25 cellular contexts compared by ENCODE assay signal in the genomic region with DNA sequence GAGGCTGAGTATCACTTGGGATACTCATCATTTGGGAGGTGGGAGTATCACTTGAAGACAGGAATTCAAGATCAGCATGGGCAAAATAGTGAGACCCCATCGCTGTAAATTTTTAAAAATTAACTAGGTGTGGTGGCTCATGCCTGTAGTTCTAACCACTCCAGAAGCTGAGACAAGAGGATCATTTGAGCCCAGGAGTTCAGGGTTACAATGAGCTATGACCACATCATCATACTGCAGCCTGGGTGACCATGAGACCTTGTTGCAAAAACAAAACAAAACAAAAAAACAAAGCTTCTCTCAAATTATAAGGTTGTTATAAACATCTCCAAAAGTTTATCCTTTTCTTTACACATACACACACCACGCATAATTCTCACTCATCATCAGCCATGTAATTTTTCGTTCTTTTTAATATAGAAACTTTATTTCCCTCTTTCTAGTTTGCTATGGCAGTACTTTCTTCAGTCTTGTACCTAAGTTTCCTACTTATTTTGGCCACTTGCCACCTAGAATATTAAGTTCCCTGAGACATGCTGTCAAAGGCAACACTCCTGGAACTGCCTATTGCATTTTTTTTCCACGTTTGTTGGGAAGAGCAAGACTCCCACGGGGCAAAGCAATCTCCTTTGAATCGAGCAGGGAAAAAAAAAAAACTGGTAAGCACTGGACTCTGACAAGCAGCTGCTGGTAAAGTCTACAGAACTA. TPM values are rescaled to one million over a fixed set of nuclear protein-coding genes. Genes with fewer than 3 reads are reported as not detected.
DNase-seq lines count a peak whose midpoint lies in the region; ATAC-seq and TF ChIP-seq lines count a peak whose summit lies in the region.
"Had no signal": no experiment of that assay in that cellular context is flagged by ENCODE, and none has a peak within 500 bp of the region (broad histone marks: within the 10 kb centered on the region; RNA-seq: fewer than 3 reads in every experiment).

No MANE protein-coding gene starts in this region.

- no peak overlapping the region for H3K27ac Mint-ChIP-seq in T-cell
- H3K27ac Mint-ChIP-seq: activated CD4-positive, alpha-beta memory T cell treated with anti-CD3 and anti-CD28 coated beads for 36 hours; activated naive CD4-positive, alpha-beta T cell treated with anti-CD3 and anti-CD28 coated beads, Interleukin-2, amount 10 ng/mL, durations not matched to agents 7 days and 5 days; activated T-cell treated with anti-CD3 and anti-CD28 coated beads, Interleukin-2, amount 50 U/mL, for 24 hours; B cell; dendritic cell treated with granulocyte-macrophage colony-stimulating factor and Interleukin-4, amounts not matched to agents 40 ng/mL and 50 ng/mL, for 4 days; HFFc6 had no signal

- CTCF ChIA-PET in HEK293 (lab: Yijun Ruan, JAX) = no interaction called here
- CTCF ChIA-PET in T-cell (lab: Charles Lee) = interaction anchor here in 1 of 2 donors (0.6 kb wide), 2 partner anchors 41 to 782 kb away, joined by 3 to 4 read pairs; no protein-coding TSS in a partner anchor

- no peak overlapping the region for H3K4me3 Mint-ChIP-seq in T-cell
- H3K4me3 Mint-ChIP-seq: activated CD4-positive, alpha-beta memory T cell treated with anti-CD3 and anti-CD28 coated beads for 36 hours; activated naive CD4-positive, alpha-beta T cell treated with anti-CD3 and anti-CD28 coated beads, Interleukin-2, amount 10 ng/mL, durations not matched to agents 7 days and 5 days; activated T-cell treated with anti-CD3 and anti-CD28 coated beads, Interleukin-2, amount 50 U/mL, for 24 hours; B cell; dendritic cell treated with granulocyte-macrophage colony-stimulating factor and Interleukin-4, amounts not matched to agents 40 ng/mL and 50 ng/mL, for 4 days; HFFc6 had no signal

- H3K27ac ChIP-seq in HEK293 (ENCODE audit: extremely low read depth, low read depth, low read length) (no peak overlapping the region), parathyroid adenoma (peak overlapping the region; percentile 34)
- H3K27ac ChIP-seq: epithelial cell of prostate, gastroesophageal sphincter, left lung, ovary, spleen had no signal

- H3K9ac ChIP-seq in adipocyte (ENCODE audit: low read length) = no peak overlapping the region
- H3K9ac ChIP-seq in parathyroid adenoma = no peak overlapping the region

- H2AFZ ChIP-seq in parathyroid adenoma = peak overlapping the region; percentile 64

- no peak overlapping the region for H3K4me2 ChIP-seq in parathyroid adenoma (ENCODE audit: low read length)

- no peak for TF ChIP-seq CTCF in HEK293 (tag by site-specific recombination; IDR thresholded peaks at IDR 0.05)
- no peak for TF ChIP-seq CTCF in parathyroid adenoma (IDR thresholded peaks at IDR 0.05)

- H3K4me1 ChIP-seq in HEK293 (ENCODE audit: control insufficient read depth, insufficient read depth, low read length) (peaks cover 9% of the 10 kb centered on the region), adipocyte (ENCODE audit: control insufficient read depth, insufficient read depth, low read length) (peaks cover 8% of the 10 kb centered on the region), parathyroid adenoma (peaks cover 5% of the 10 kb centered on the region)
- H3K4me1 ChIP-seq: gastroesophageal sphincter, left lung, spleen had no signal

- no peak for ATAC-seq in HG03378 (IDR thresholded peaks at IDR 0.05; ENCODE audit: unreplicated experiment)
- ATAC-seq in T-cell (replicated peaks in 1 of 4) = no peak
- ATAC-seq: gastroesophageal sphincter, left lung, Right ventricle myocardium inferior had no signal

- H3K36me3 ChIP-seq in HEK293 (ENCODE audit: control insufficient read depth in 2 of 2, insufficient read depth in 1 of 2, low read length in 2 of 2) (no peaks in the 10 kb centered on the region), adipocyte (ENCODE audit: control insufficient read depth, insufficient read depth, low read length, severe bottlenecking) (no peaks in the 10 kb centered on the region), parathyroid adenoma (ENCODE audit: control insufficient read depth, insufficient read depth, low read length) (no peaks in the 10 kb centered on the region)
- H3K36me3 ChIP-seq: gastroesophageal sphincter, left lung, ovary, spleen had no signal

- DNase-seq in adipocyte (ENCODE audit: low read depth) = peak; percentile 5
- peak; percentile 11 for DNase-seq in islet precursor cell
- no peak for DNase-seq in T-cell
- DNase-seq in NOMO-1 treated with dmso at 0.1 percent for 144 hours (lab: John Stamatoyannopoulos, UW; ENCODE audit: unreplicated experiment) = no peak
- DNase-seq in GM03348 (ENCODE audit: low spot score) = no peak
- DNase-seq: activated CD4-positive, alpha-beta memory T cell treated with anti-CD3 and anti-CD28 coated beads for 36 hours; activated naive CD4-positive, alpha-beta T cell treated with anti-CD3 and anti-CD28 coated beads, Interleukin-2, amount 10 ng/mL, durations not matched to agents 7 days and 5 days; activated T-cell treated with anti-CD3 and anti-CD28 coated beads, Interleukin-2, amount 50 U/mL, for 24 hours; GDM1; HFFc6; left lung; NCI-H1694 treated with DMSO at 0.1 percent for 48 hours; NCI-H524; ovary; spleen; T-helper 2 cell had no signal

- H3K4me1 Mint-ChIP-seq in T-cell = no peaks in the 10 kb centered on the region
- H3K4me1 Mint-ChIP-seq: activated naive CD4-positive, alpha-beta T cell treated with anti-CD3 and anti-CD28 coated beads, Interleukin-2, amount 10 ng/mL, durations not matched to agents 7 days and 5 days; B cell had no signal

- H3K79me2 ChIP-seq in parathyroid adenoma = no peaks in the 10 kb centered on the region

- H3K27me3 Mint-ChIP-seq in T-cell = peaks cover 12 to 18% of the 10 kb centered on the region in 2 donors

- POLR2A ChIA-PET in HEK293 (lab: Yijun Ruan, JAX) (no interaction called here), T-cell (lab: Charles Lee) (no interaction called here)

- no peaks in the 10 kb centered on the region for H3K9me3 Mint-ChIP-seq in T-cell
- H3K9me3 Mint-ChIP-seq: activated CD4-positive, alpha-beta memory T cell treated with anti-CD3 and anti-CD28 coated beads for 36 hours; activated naive CD4-positive, alpha-beta T cell treated with anti-CD3 and anti-CD28 coated beads, Interleukin-2, amount 10 ng/mL, durations not matched to agents 7 days and 5 days; activated T-cell treated with anti-CD3 and anti-CD28 coated beads, Interleukin-2, amount 50 U/mL, for 24 hours; dendritic cell treated with granulocyte-macrophage colony-stimulating factor and Interleukin-4, amounts not matched to agents 40 ng/mL and 50 ng/mL, for 4 days; HFFc6 had no signal

- no peaks in the 10 kb centered on the region for H3K9me3 ChIP-seq in HEK293 (ENCODE audit: control insufficient read depth, insufficient read depth, low read depth, low read length)
- H3K9me3 ChIP-seq in adipocyte (ENCODE audit: control insufficient read depth, low read length) = no peaks in the 10 kb centered on the region
- H3K9me3 ChIP-seq in parathyroid adenoma (ENCODE audit: control insufficient read depth, low read length) = no peaks in the 10 kb centered on the region
- H3K9me3 ChIP-seq: gastroesophageal sphincter, left lung, ovary, spleen had no signal

- H3K4me3 ChIP-seq in HEK293 (ENCODE audit: low read depth, low read length) (no peak overlapping the region), adipocyte (ENCODE audit: low read length) (no peak overlapping the region), parathyroid adenoma (ENCODE audit: low read depth, low read length) (no peak overlapping the region)
- H3K4me3 ChIP-seq: gastroesophageal sphincter, left lung, ovary, spleen had no signal

- no peaks in the 10 kb centered on the region for H3K36me3 Mint-ChIP-seq in T-cell
- H3K36me3 Mint-ChIP-seq: activated CD4-positive, alpha-beta memory T cell treated with anti-CD3 and anti-CD28 coated beads for 36 hours; activated naive CD4-positive, alpha-beta T cell treated with anti-CD3 and anti-CD28 coated beads, Interleukin-2, amount 10 ng/mL, durations not matched to agents 7 days and 5 days had no signal

- no peaks in the 10 kb centered on the region for H3K27me3 ChIP-seq in adipocyte (replicated peaks; ENCODE audit: control insufficient read depth, insufficient read depth, low read length)
- no peaks in the 10 kb centered on the region for H3K27me3 ChIP-seq in parathyroid adenoma (ENCODE audit: control insufficient read depth, insufficient read depth, low read length)
- H3K27me3 ChIP-seq: gastroesophageal sphincter, ovary had no signal

TF ChIP-seq in HEK293, 187 proteins besides CTCF, POLR2A, EP300 and RAD21:
- TF ChIP-seq ZNF561 (tag by site-specific recombination; IDR thresholded peaks at IDR 0.05; ENCODE audit: borderline replicate concordance) = no peak
- TF ChIP-seq ZNF121 (tag by site-specific recombination; IDR thresholded peaks at IDR 0.05) = 0 out of 2 replicates have a peak, but pooled peaks have one; percentile 31
- peak; percentile 50 for TF ChIP-seq ZNF341 (tag by site-specific recombination; IDR thresholded peaks at IDR 0.05; ENCODE audit: low read depth)

RNA-seq across cellular contexts. Expression of a gene that starts 37.1 kb away (rescaled TPM):
- total RNA-seq in T-cell = under 1 TPM; 0.12 to 0.72 (median 0.57) TPM
- total RNA-seq: HT-29 had no signal

RNA-seq across cellular contexts. Expression of a gene that starts 45.6 kb away (rescaled TPM):
- total RNA-seq in T-cell = 10 to 100 TPM; 57.7 to 76.5 (median 66.1) TPM

Comparison
In these comparisons a context has a peak if more than half of its experiments do, and no peak if none do; other contexts are left out.
1. DNase-seq: peak in adipocyte (single experiment) and islet precursor cell (single experiment); none in T-cell (0 of 34), NOMO-1 treated with dmso at 0.1 percent for 144 hours (single experiment) and GM03348 (single experiment).